ENCODE assay signal across 14 cellular contexts in the genomic region with DNA sequence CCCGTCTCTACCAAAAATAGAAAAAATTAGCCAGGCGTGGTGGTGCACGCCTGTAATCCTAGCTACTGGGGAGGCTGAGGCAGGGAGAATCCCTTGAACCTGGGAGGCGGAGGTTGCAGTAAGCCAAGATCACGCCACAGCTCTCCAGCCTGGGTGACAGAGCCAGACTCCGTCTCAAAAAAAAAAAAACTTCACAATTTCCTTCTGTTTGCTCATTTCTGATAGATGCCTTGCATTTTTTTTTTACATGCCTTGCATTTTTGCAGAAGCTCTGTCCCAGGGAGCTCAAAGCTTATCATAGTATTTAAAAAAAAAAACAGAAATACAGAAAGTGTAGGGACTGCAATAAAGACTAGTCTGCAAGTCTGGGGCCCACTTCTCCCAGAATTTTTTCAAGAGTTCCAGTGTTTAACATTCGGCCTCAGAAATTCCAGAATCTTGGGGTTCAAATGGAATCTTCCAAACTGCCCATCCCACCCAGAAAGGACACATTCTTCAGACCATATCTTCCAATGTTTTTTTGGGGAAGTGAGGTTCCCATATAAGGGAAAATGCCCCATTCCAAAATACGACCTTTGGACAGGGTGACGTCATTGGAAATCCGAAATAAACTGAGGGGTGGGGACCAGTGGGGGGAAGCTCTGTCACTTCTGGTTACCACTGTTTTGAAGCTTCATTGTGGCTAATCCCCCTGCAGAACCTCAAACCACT. TPM values are rescaled to one million over a fixed set of nuclear protein-coding genes. Genes with fewer than 3 reads are reported as not detected.
DNase-seq lines count a peak whose midpoint lies in the region; ATAC-seq, FAIRE-seq and TF ChIP-seq lines count a peak whose summit lies in the region.
"Had no signal": no experiment of that assay in that cellular context is flagged by ENCODE, and none has a peak within 500 bp of the region (broad histone marks: within the 10 kb centered on the region; RNA-seq: fewer than 3 reads in every experiment).

No MANE protein-coding gene starts in this region.

- peak overlapping the region; percentile 10 for H3K4me3 Mint-ChIP-seq in activated CD4-positive, alpha-beta T cell treated with anti-CD3 and anti-CD28 coated beads for 36 hours
- H3K4me3 Mint-ChIP-seq in activated T-helper 2 cell treated with anti-CD3 and anti-CD28 coated beads, Interferon-gamma antibody, Interleukin-2, Interleukin-4, amounts not matched to agents 10 μg/mL and 5 μg/mL and 100 μg/mL, durations not matched to agents 14 hours and 24 hours and 36 hours (ENCODE audit: low read depth), result no peak overlapping the region
- H3K4me3 Mint-ChIP-seq in immature natural killer cell, result no peak overlapping the region
- peak overlapping the region in 1 of 2 donors; percentile 9 for H3K4me3 Mint-ChIP-seq in stimulated activated naive B cell treated with anti-CD40 and anti-IgM and Interleukin-4, amounts not matched to agents 10 μg/mL and 1 μg/mL and 100 μg/mL, for 72 hours

- POLR2A ChIA-PET in activated CD4-positive, alpha-beta T cell treated with anti-CD3 and anti-CD28 coated beads for 36 hours (lab: Charles Lee), result interaction anchor here (0.6 to 1.7 kb wide), 8 partner anchors 9 to 1424 kb away, joined by 3 to 10 read pairs (median 4); partner anchors contain the start of gene FAM32A

- no peak for ATAC-seq in activated CD4-positive, alpha-beta T cell treated with anti-CD3 and anti-CD28 coated beads for 36 hours
- ATAC-seq in stimulated activated naive B cell treated with anti-CD40 and anti-IgM and Interleukin-4, amounts not matched to agents 10 μg/mL and 1 μg/mL and 100 μg/mL, for 72 hours (replicated peaks), result no peak

- no peaks in the 10 kb centered on the region for H3K9me3 Mint-ChIP-seq in activated CD4-positive, alpha-beta T cell treated with anti-CD3 and anti-CD28 coated beads for 36 hours (ENCODE audit: low read depth)
- no peaks in the 10 kb centered on the region for H3K9me3 Mint-ChIP-seq in activated T-helper 2 cell treated with anti-CD3 and anti-CD28 coated beads, Interferon-gamma antibody, Interleukin-2, Interleukin-4, amounts not matched to agents 10 μg/mL and 5 μg/mL and 100 μg/mL, durations not matched to agents 14 hours and 24 hours and 36 hours
- H3K9me3 Mint-ChIP-seq in immature natural killer cell, result no peaks in the 10 kb centered on the region
- H3K9me3 Mint-ChIP-seq in stimulated activated naive B cell treated with anti-CD40 and anti-IgM and Interleukin-4, amounts not matched to agents 10 μg/mL and 1 μg/mL and 100 μg/mL, for 72 hours, result no peaks in the 10 kb centered on the region

- CTCF ChIA-PET in activated CD4-positive, alpha-beta T cell treated with anti-CD3 and anti-CD28 coated beads for 36 hours (lab: Charles Lee), result interaction anchor here (0.6 to 2.4 kb wide), 9 partner anchors 8 to 88 kb away, joined by 3 to 17 read pairs (median 4); no protein-coding TSS in a partner anchor

- peaks cover 32% of the 10 kb centered on the region for H3K4me1 Mint-ChIP-seq in activated CD4-positive, alpha-beta T cell treated with anti-CD3 and anti-CD28 coated beads for 36 hours
- peaks cover 31% of the 10 kb centered on the region for H3K4me1 Mint-ChIP-seq in activated T-helper 2 cell treated with anti-CD3 and anti-CD28 coated beads, Interferon-gamma antibody, Interleukin-2, Interleukin-4, amounts not matched to agents 10 μg/mL and 5 μg/mL and 100 μg/mL, durations not matched to agents 14 hours and 24 hours and 36 hours (ENCODE audit: low read depth)
- H3K4me1 Mint-ChIP-seq in immature natural killer cell, result peaks cover 14 to 26% of the 10 kb centered on the region in 2 donors
- peaks cover 28 to 56% of the 10 kb centered on the region in 2 donors for H3K4me1 Mint-ChIP-seq in stimulated activated naive B cell treated with anti-CD40 and anti-IgM and Interleukin-4, amounts not matched to agents 10 μg/mL and 1 μg/mL and 100 μg/mL, for 72 hours

- peaks cover 83% of the 10 kb centered on the region for H3K36me3 Mint-ChIP-seq in activated CD4-positive, alpha-beta T cell treated with anti-CD3 and anti-CD28 coated beads for 36 hours (ENCODE audit: low read depth)
- H3K36me3 Mint-ChIP-seq in activated T-helper 2 cell treated with anti-CD3 and anti-CD28 coated beads, Interferon-gamma antibody, Interleukin-2, Interleukin-4, amounts not matched to agents 10 μg/mL and 5 μg/mL and 100 μg/mL, durations not matched to agents 14 hours and 24 hours and 36 hours (ENCODE audit: low read depth), result peaks cover 94% of the 10 kb centered on the region
- H3K36me3 Mint-ChIP-seq in immature natural killer cell, result peaks cover 24 to 62% (median 28%) of the 10 kb centered on the region in 3 donors
- peaks cover 62 to 67% of the 10 kb centered on the region in 2 donors for H3K36me3 Mint-ChIP-seq in stimulated activated naive B cell treated with anti-CD40 and anti-IgM and Interleukin-4, amounts not matched to agents 10 μg/mL and 1 μg/mL and 100 μg/mL, for 72 hours

- H3K27me3 Mint-ChIP-seq in activated CD4-positive, alpha-beta T cell treated with anti-CD3 and anti-CD28 coated beads for 36 hours, result no peaks in the 10 kb centered on the region
- no peaks in the 10 kb centered on the region for H3K27me3 Mint-ChIP-seq in activated T-helper 2 cell treated with anti-CD3 and anti-CD28 coated beads, Interferon-gamma antibody, Interleukin-2, Interleukin-4, amounts not matched to agents 10 μg/mL and 5 μg/mL and 100 μg/mL, durations not matched to agents 14 hours and 24 hours and 36 hours (ENCODE audit: low read depth)
- H3K27me3 Mint-ChIP-seq in immature natural killer cell (ENCODE audit: low read depth in 3 of 3), result no peaks in the 10 kb centered on the region
- H3K27me3 Mint-ChIP-seq in stimulated activated naive B cell treated with anti-CD40 and anti-IgM and Interleukin-4, amounts not matched to agents 10 μg/mL and 1 μg/mL and 100 μg/mL, for 72 hours, result no peaks in the 10 kb centered on the region

- intact Hi-C loops in activated CD4-positive, alpha-beta T cell treated with anti-CD3 and anti-CD28 coated beads for 36 hours (cut with DNase I, micrococcal nuclease), result loop anchor here in 1 of 2 experiments (2.0 kb wide), 1 partner anchor 16 kb away; the partner anchor contains the start of gene RAB8A
- intact Hi-C loops in activated T-helper 2 cell treated with anti-CD3 and anti-CD28 coated beads, Interferon-gamma antibody, Interleukin-2, Interleukin-4, amounts not matched to agents 10 μg/mL and 5 μg/mL and 100 μg/mL, durations not matched to agents 14 hours and 24 hours and 36 hours (cut with micrococcal nuclease), result loop anchor here (1.0 kb wide), 1 partner anchor 14 kb away; no protein-coding TSS in a partner anchor

- no peak for DNase-seq in activated CD4-positive, alpha-beta T cell treated with anti-CD3 and anti-CD28 coated beads for 36 hours
- no peak for DNase-seq in activated CD4-positive, alpha-beta T cell treated with anti-CD3 and anti-CD28 coated beads for 4 hours
- DNase-seq in activated T-helper 2 cell treated with anti-CD3 and anti-CD28 coated beads, Interferon-gamma antibody, Interleukin-2, Interleukin-4, amounts not matched to agents 10 μg/mL and 5 μg/mL and 100 μg/mL, durations not matched to agents 14 hours and 24 hours and 36 hours (ENCODE audit: low spot score), result no peak
- DNase-seq in immature natural killer cell, result no peak
- no peak for DNase-seq in stimulated activated naive B cell treated with anti-CD40 and anti-IgM and Interleukin-4, amounts not matched to agents 10 μg/mL and 1 μg/mL and 100 μg/mL, for 72 hours
- no peak for DNase-seq in NCI-H510A treated with DMSO at 0.1 percent for 48 hours (lab: John Stamatoyannopoulos, UW)
- no peak for DNase-seq in H54 (ENCODE audit: insufficient read length, low spot score)
- DNase-seq in NOMO-1 treated with DMSO at 0.1 percent for 48 hours (lab: John Stamatoyannopoulos, UW; ENCODE audit: unreplicated experiment), result no peak
- DNase-seq: stimulated activated CD4-positive, alpha-beta T cell treated with anti-CD3 and anti-CD28 coated beads, Interleukin-4, amount 100 ng/mL, for 1 hour; thyroid gland had no signal

- FAIRE-seq in H54 (lab: Jason Lieb, UNC), result no peak
- FAIRE-seq: endothelial cell of umbilical vein had no signal

- TF ChIP-seq POLR2A in H54 (IDR thresholded peaks at IDR 0.05; ENCODE audit: low read depth, low read length), result no peak

- peak overlapping the region; percentile 87 for H3K27ac Mint-ChIP-seq in activated CD4-positive, alpha-beta T cell treated with anti-CD3 and anti-CD28 coated beads for 36 hours
- peak overlapping the region; percentile 87 for H3K27ac Mint-ChIP-seq in activated T-helper 2 cell treated with anti-CD3 and anti-CD28 coated beads, Interferon-gamma antibody, Interleukin-2, Interleukin-4, amounts not matched to agents 10 μg/mL and 5 μg/mL and 100 μg/mL, durations not matched to agents 14 hours and 24 hours and 36 hours
- peak overlapping the region; percentile 65 to 87 (median 85) for H3K27ac Mint-ChIP-seq in immature natural killer cell
- peak overlapping the region; percentile 70 for H3K27ac Mint-ChIP-seq in stimulated activated naive B cell treated with anti-CD40 and anti-IgM and Interleukin-4, amounts not matched to agents 10 μg/mL and 1 μg/mL and 100 μg/mL, for 72 hours

RNA-seq across cellular contexts. Expression of gene RAB8A, which starts 17.2 kb away (rescaled TPM):
- 100 to 1,000 TPM; 165 to 218 TPM for total RNA-seq in activated CD4-positive, alpha-beta T cell treated with anti-CD3 and anti-CD28 coated beads for 36 hours
- total RNA-seq in activated T-helper 2 cell treated with anti-CD3 and anti-CD28 coated beads, Interferon-gamma antibody, Interleukin-2, Interleukin-4, amounts not matched to agents 10 μg/mL and 5 μg/mL and 100 μg/mL, durations not matched to agents 14 hours and 24 hours and 36 hours, result 256 and 261 TPM in 2 replicates
- polyA plus RNA-seq in immature natural killer cell, result 100 to 1,000 TPM; 110 to 184 (median 126) TPM

RNA-seq across cellular contexts. Expression of gene TPM4, which starts 18.2 kb away (rescaled TPM):
- 100 to 1,000 TPM; 362 to 416 TPM for total RNA-seq in activated CD4-positive, alpha-beta T cell treated with anti-CD3 and anti-CD28 coated beads for 36 hours
- total RNA-seq in activated T-helper 2 cell treated with anti-CD3 and anti-CD28 coated beads, Interferon-gamma antibody, Interleukin-2, Interleukin-4, amounts not matched to agents 10 μg/mL and 5 μg/mL and 100 μg/mL, durations not matched to agents 14 hours and 24 hours and 36 hours, result 507 and 520 TPM in 2 replicates
- polyA plus RNA-seq in immature natural killer cell, result 100 to 1,000 TPM; 106 to 193 (median 107) TPM

RNA-seq across cellular contexts. Expression of gene HSH2D, which starts 49.0 kb away (rescaled TPM):
- total RNA-seq in activated CD4-positive, alpha-beta T cell treated with anti-CD3 and anti-CD28 coated beads for 36 hours, result 10 to 100 TPM; 31.2 to 38.2 TPM
- total RNA-seq in activated T-helper 2 cell treated with anti-CD3 and anti-CD28 coated beads, Interferon-gamma antibody, Interleukin-2, Interleukin-4, amounts not matched to agents 10 μg/mL and 5 μg/mL and 100 μg/mL, durations not matched to agents 14 hours and 24 hours and 36 hours, result 42.3 and 43.5 TPM in 2 replicates
- polyA plus RNA-seq in immature natural killer cell, result 100 to 1,000 TPM in 1 of 3 donors, 10 to 100 TPM in 2; 70.4 to 127 (median 97.4) TPM
- total RNA-seq: A172, endothelial cell of umbilical vein, LHCN-M2, RPMI7951 had no signal
- polyA plus RNA-seq: endothelial cell of umbilical vein had no signal
